Comparison of ENCODE assay signal across 7 cellular contexts in genomic region chr9:120925535-120926396, GRCh38. TPM values are rescaled to one million over a fixed set of nuclear protein-coding genes. Genes with fewer than 3 reads are reported as not detected.
DNase-seq lines count a peak whose midpoint lies in the region; ATAC-seq and TF ChIP-seq lines count a peak whose summit lies in the region.

No MANE protein-coding gene starts in this region.

- no peaks in the 10 kb centered on the region for H3K9me3 ChIP-seq in skeletal muscle satellite cell (replicated peaks; ENCODE audit: low read length)

- H3K4me1 ChIP-seq in skeletal muscle satellite cell (ENCODE audit: control insufficient read depth, insufficient read depth, low read length), result peaks cover 31% of the 10 kb centered on the region

- no peak overlapping the region for H3K4me3 ChIP-seq in skeletal muscle satellite cell (ENCODE audit: low read length)
- H3K4me3 ChIP-seq in dorsolateral prefrontal cortex, result no peak overlapping the region

- peak overlapping the region; percentile 60 for H3K9ac ChIP-seq in skeletal muscle satellite cell (ENCODE audit: low read depth, low read length)

- intact Hi-C loops in dorsolateral prefrontal cortex (cut with DNase I), result loop anchor here in 1 of 2 donors (10.0 kb wide), 1 partner anchor 301 kb away; no protein-coding TSS in a partner anchor

- peak overlapping the region; percentile 22 for H3K27ac ChIP-seq in epithelial cell of prostate
- peak overlapping the region in 10 of 59 donors; percentile 7 to 93 (median 14) for H3K27ac ChIP-seq in dorsolateral prefrontal cortex

- peak; percentile 68 to 86 for DNase-seq in activated CD4-positive, alpha-beta T cell treated with anti-CD3 and anti-CD28 coated beads, Interleukin-2, amount 50 U/mL, for 24 hours (ENCODE audit: low read depth in 1 of 2, low spot score in 1 of 2)
- DNase-seq in epithelial cell of prostate (ENCODE audit: low read depth, low spot score) (no peak), dorsolateral prefrontal cortex (no peak), NCI-H345 (lab: John Stamatoyannopoulos, UW) (no peak)

- ATAC-seq in GM19328 (IDR thresholded peaks at IDR 0.05; ENCODE audit: unreplicated experiment) (peak; percentile 33), HG03439 (IDR thresholded peaks at IDR 0.05; ENCODE audit: unreplicated experiment) (peak; percentile 37)

- no peak for TF ChIP-seq CTCF in dorsolateral prefrontal cortex (IDR thresholded peaks at IDR 0.05 in 54 of 56, conservative IDR thresholded peaks at IDR 0.05 in 2 of 56; ENCODE audit: low read depth in 1 of 56, partially characterized antibody in 56 of 56)

- H3K27me3 ChIP-seq in skeletal muscle satellite cell (ENCODE audit: control insufficient read depth, insufficient read depth, low read length) (no peaks in the 10 kb centered on the region), dorsolateral prefrontal cortex (no peaks in the 10 kb centered on the region)

- H3K4me2 ChIP-seq in skeletal muscle satellite cell (ENCODE audit: low read length), result peak overlapping the region; percentile 30

- H3K36me3 ChIP-seq in skeletal muscle satellite cell (ENCODE audit: insufficient read depth, low read length), result no peaks in the 10 kb centered on the region

RNA-seq across cellular contexts. Expression of gene TRAF1, which starts 0.8 kb away (rescaled TPM):
- total RNA-seq in skeletal muscle satellite cell (2012; rRNA removed), result 1.1 and 4.1 TPM in 2 replicates
- 10 to 100 TPM in 57 of 120 experiments, 1 to 10 TPM in 63; 3.8 to 25.3 (median 9.8) TPM for total RNA-seq in dorsolateral prefrontal cortex

RNA-seq across cellular contexts. Expression of gene PHF19, which starts 48.8 kb away (rescaled TPM):
- 21.0 and 25.8 TPM in 2 replicates for total RNA-seq in skeletal muscle satellite cell (2012; rRNA removed)
- 100 to 1,000 TPM in 2 of 120 experiments, 10 to 100 TPM in 118; 18.7 to 119 (median 39.5) TPM for total RNA-seq in dorsolateral prefrontal cortex

Comparison
In these comparisons a context has a peak if more than half of its experiments do, and no peak if none do; other contexts are left out.
1. DNase-seq: peak in activated CD4-positive, alpha-beta T cell treated with anti-CD3 and anti-CD28 coated beads, Interleukin-2, amount 50 U/mL, for 24 hours (2 of 2); none in epithelial cell of prostate (single experiment), dorsolateral prefrontal cortex (0 of 10) and NCI-H345 (single experiment).